16 cellular contexts compared by ENCODE assay signal in the genomic region with DNA sequence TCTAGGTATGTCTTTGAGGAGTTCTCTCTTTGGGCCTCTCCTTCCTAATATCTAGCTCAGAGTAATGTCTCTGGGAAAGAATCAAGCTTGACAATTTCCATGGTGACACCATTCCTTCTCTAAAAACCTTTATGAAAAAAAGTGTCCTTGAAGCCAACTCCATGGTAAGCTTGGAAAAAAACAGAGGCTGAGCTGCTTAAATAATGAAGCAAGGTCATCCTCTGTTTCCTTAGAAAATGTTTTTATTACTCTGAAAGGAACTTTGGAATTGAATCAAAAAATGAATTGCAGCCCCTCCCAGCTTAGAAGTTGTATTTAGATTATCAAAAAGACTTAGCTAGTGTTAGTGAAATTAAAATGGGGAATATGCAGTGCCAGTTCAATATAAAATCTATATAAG.
"Had no signal": no experiment of that assay in that cellular context is flagged by ENCODE, and none has a peak within 500 bp of the region (broad histone marks: within the 10 kb centered on the region; RNA-seq: fewer than 3 reads in every experiment).

No MANE protein-coding gene starts in this region.

- H3K27ac ChIP-seq: dorsolateral prefrontal cortex, epithelial cell of prostate, gastrocnemius medialis, suprapubic skin, vagina had no signal

- H3K36me3 Mint-ChIP-seq: activated naive CD8-positive, alpha-beta T cell treated with anti-CD3 and anti-CD28 coated beads for 36 hours; natural killer cell had no signal

- H3K27me3 Mint-ChIP-seq: activated naive CD8-positive, alpha-beta T cell treated with anti-CD3 and anti-CD28 coated beads for 36 hours; stimulated activated naive CD8-positive, alpha-beta T cell treated with anti-CD3 and anti-CD28 coated beads, Interleukin-15, Interleukin-2, amounts not matched to agents 100 ng/mL and 50 ng/mL, for 24 hours had no signal

- H3K27me3 ChIP-seq: gastrocnemius medialis, heart right ventricle, suprapubic skin, transverse colon, vagina had no signal

- H3K4me1 Mint-ChIP-seq: activated naive CD8-positive, alpha-beta T cell treated with anti-CD3 and anti-CD28 coated beads for 36 hours; natural killer cell had no signal

- H3K4me1 ChIP-seq: gastrocnemius medialis had no signal

- H3K9me3 ChIP-seq: gastrocnemius medialis, heart right ventricle, suprapubic skin, transverse colon, vagina had no signal

- H3K9me3 Mint-ChIP-seq: activated naive CD8-positive, alpha-beta T cell treated with anti-CD3 and anti-CD28 coated beads for 36 hours; activated T-helper 1 cell treated with anti-CD3 and anti-CD28 coated beads, Interleukin-12 subunit alpha, Interleukin-12 subunit beta, Interleukin-2, Interleukin-4 antibody, amounts not matched to agents 30 ng/mL and 10 ng/mL and 1 ng/mL, durations not matched to agents 14 hours and 24 hours and 36 hours; stimulated activated naive CD8-positive, alpha-beta T cell treated with anti-CD3 and anti-CD28 coated beads, Interleukin-15, Interleukin-2, amounts not matched to agents 100 ng/mL and 50 ng/mL, for 24 hours had no signal

- H3K4me3 Mint-ChIP-seq: activated naive CD8-positive, alpha-beta T cell treated with anti-CD3 and anti-CD28 coated beads for 36 hours; activated T-helper 1 cell treated with anti-CD3 and anti-CD28 coated beads, Interleukin-12 subunit alpha, Interleukin-12 subunit beta, Interleukin-2, Interleukin-4 antibody, amounts not matched to agents 30 ng/mL and 10 ng/mL and 1 ng/mL, durations not matched to agents 14 hours and 24 hours and 36 hours; natural killer cell; stimulated activated naive CD8-positive, alpha-beta T cell treated with anti-CD3 and anti-CD28 coated beads, Interleukin-15, Interleukin-2, amounts not matched to agents 100 ng/mL and 50 ng/mL, for 24 hours had no signal

- DNase-seq: activated CD4-positive, alpha-beta T cell treated with anti-CD3 and anti-CD28 coated beads, Interleukin-2, amount 50 U/mL, for 4 hours; activated gamma-delta T cell treated with Interleukin-2 at 50 U/mL for 16 hours; activated naive CD8-positive, alpha-beta T cell treated with anti-CD3 and anti-CD28 coated beads for 36 hours; amygdala; dorsolateral prefrontal cortex; gastrocnemius medialis; heart right ventricle; mesendoderm; natural killer cell; retina; transverse colon had no signal

- H3K27ac Mint-ChIP-seq: activated naive CD8-positive, alpha-beta T cell treated with anti-CD3 and anti-CD28 coated beads for 36 hours; activated T-helper 1 cell treated with anti-CD3 and anti-CD28 coated beads, Interleukin-12 subunit alpha, Interleukin-12 subunit beta, Interleukin-2, Interleukin-4 antibody, amounts not matched to agents 30 ng/mL and 10 ng/mL and 1 ng/mL, durations not matched to agents 14 hours and 24 hours and 36 hours; natural killer cell; stimulated activated naive CD8-positive, alpha-beta T cell treated with anti-CD3 and anti-CD28 coated beads, Interleukin-15, Interleukin-2, amounts not matched to agents 100 ng/mL and 50 ng/mL, for 24 hours had no signal

- H3K4me3 ChIP-seq: dorsolateral prefrontal cortex, gastrocnemius medialis, heart right ventricle, suprapubic skin, vagina had no signal

- H3K36me3 ChIP-seq: gastrocnemius medialis, heart right ventricle, suprapubic skin, transverse colon, vagina had no signal

- ATAC-seq: gastrocnemius medialis, natural killer cell had no signal
